ENCODE assay signal across 6 cellular contexts in genomic region chr14:94025720-94026119, GRCh38. TPM values are rescaled to one million over a fixed set of nuclear protein-coding genes. Genes with fewer than 3 reads are reported as not detected.
DNase-seq lines count a peak whose midpoint lies in the region; TF ChIP-seq lines count a peak whose summit lies in the region.

No MANE protein-coding gene starts in this region.

- no peak overlapping the region for H3K9ac ChIP-seq in neural cell (ENCODE audit: low read length)

- in situ Hi-C loops in transverse colon (cut with MboI; ENCODE audit: low pct_ligation_motif_present in 1 of 4, low pct_unique_long_range_greater_than_20kb in 1 of 4, low sequenced_read_pairs in 3 of 4) = no loop called here

- no peak for TF ChIP-seq RAD21 in neural cell (conservative IDR thresholded peaks at IDR 0.05)

- POLR2A ChIA-PET in HEK293 (lab: Yijun Ruan, JAX) = interaction anchor here (0.7 kb wide), 1 partner anchor 70 kb away, joined by 3 read pairs; no protein-coding TSS in a partner anchor

- H3K4me1 ChIP-seq in HEK293 (ENCODE audit: control insufficient read depth, insufficient read depth, low read length) (no peaks in the 10 kb centered on the region), transverse colon (peaks cover 0 to 21% (median 11%) of the 10 kb centered on the region in 4 donors)

- intact Hi-C loops in transverse colon (cut with DNase I; ENCODE audit: low total_unique reads) = no loop called here

- TF ChIP-seq EP300 in neural cell (conservative IDR thresholded peaks at IDR 0.05; ENCODE audit: poor library complexity, severe bottlenecking) (no peak), transverse colon (IDR thresholded peaks at IDR 0.05; ENCODE audit: low read depth) (no peak)

- no peaks in the 10 kb centered on the region for H3K27me3 ChIP-seq in neural cell (ENCODE audit: insufficient read depth, low read depth, low read length)
- H3K27me3 ChIP-seq in transverse colon = no peaks in the 10 kb centered on the region

- CTCF ChIA-PET in HEK293 (lab: Yijun Ruan, JAX) = interaction anchor here (0.9 to 3.1 kb wide), 4 partner anchors 11 to 86 kb away, joined by 3 to 25 read pairs (median 4); no protein-coding TSS in a partner anchor

- H3F3A ChIP-seq in neural cell (ENCODE audit: insufficient read depth, low read length, poor library complexity, severe bottlenecking) = no peaks in the 10 kb centered on the region

- no peak overlapping the region for H3K4me2 ChIP-seq in neural cell (ENCODE audit: low read length)

- TF ChIP-seq CTCF in HEK293 (tag by site-specific recombination; IDR thresholded peaks at IDR 0.05) = no peak
- no peak for TF ChIP-seq CTCF in neural cell (IDR thresholded peaks at IDR 0.05; ENCODE audit: poor library complexity, severe bottlenecking)
- TF ChIP-seq CTCF in transverse colon (IDR thresholded peaks at IDR 0.05) = no peak

- H3K79me2 ChIP-seq in neural cell (replicated peaks; ENCODE audit: insufficient read depth, low read length) = no peaks in the 10 kb centered on the region

- no peaks in the 10 kb centered on the region for H3K9me2 ChIP-seq in neural cell (ENCODE audit: insufficient read depth, low read length)

- TF ChIP-seq POLR2A in transverse colon (IDR thresholded peaks at IDR 0.05) = no peak

- H3K36me3 ChIP-seq in HEK293 (ENCODE audit: control insufficient read depth in 2 of 2, insufficient read depth in 1 of 2, low read length in 2 of 2) = no peaks in the 10 kb centered on the region
- no peaks in the 10 kb centered on the region for H3K36me3 ChIP-seq in neural cell (ENCODE audit: insufficient read depth, low read length)
- H3K36me3 ChIP-seq in transverse colon = no peaks in the 10 kb centered on the region

- peak overlapping the region; percentile 12 for H2AFZ ChIP-seq in neural cell (ENCODE audit: low read depth, low read length)

- WGBS in transverse colon (ENCODE audit: low coverage in 1 of 2), 2 donors = 46 to 53% methylated on average over 4 to 6 of the region's 6 CpGs

- no peak overlapping the region for H3K4me3 ChIP-seq in HEK293 (ENCODE audit: low read depth, low read length)
- H3K4me3 ChIP-seq in neural cell (ENCODE audit: low read length) = peak overlapping the region; percentile 80
- H3K4me3 ChIP-seq in transverse colon = peak overlapping the region in 1 of 4 donors; percentile 79

- peak; percentile 31 for DNase-seq in amniotic epithelial cell (ENCODE audit: low read depth)
- no peak for DNase-seq in amygdala (lab: John Stamatoyannopoulos, UW)
- no peak for DNase-seq in NCI-H748 (lab: John Stamatoyannopoulos, UW; ENCODE audit: unreplicated experiment)
- DNase-seq in transverse colon = no peak

- H3K9me3 ChIP-seq in HEK293 (ENCODE audit: control insufficient read depth, insufficient read depth, low read depth, low read length) = no peaks in the 10 kb centered on the region
- no peaks in the 10 kb centered on the region for H3K9me3 ChIP-seq in neural cell (ENCODE audit: low read length)
- no peaks in the 10 kb centered on the region for H3K9me3 ChIP-seq in transverse colon

- no peak overlapping the region for H3K27ac ChIP-seq in HEK293 (ENCODE audit: extremely low read depth, low read depth, low read length)
- H3K27ac ChIP-seq in neural cell (ENCODE audit: low read length) = no peak overlapping the region
- H3K27ac ChIP-seq in transverse colon = no peak overlapping the region

- no peaks in the 10 kb centered on the region for H4K20me1 ChIP-seq in neural cell (ENCODE audit: insufficient read depth)

TF ChIP-seq in HEK293, 187 proteins besides CTCF, POLR2A, EP300 and RAD21:
- TF ChIP-seq, protein P1, sequence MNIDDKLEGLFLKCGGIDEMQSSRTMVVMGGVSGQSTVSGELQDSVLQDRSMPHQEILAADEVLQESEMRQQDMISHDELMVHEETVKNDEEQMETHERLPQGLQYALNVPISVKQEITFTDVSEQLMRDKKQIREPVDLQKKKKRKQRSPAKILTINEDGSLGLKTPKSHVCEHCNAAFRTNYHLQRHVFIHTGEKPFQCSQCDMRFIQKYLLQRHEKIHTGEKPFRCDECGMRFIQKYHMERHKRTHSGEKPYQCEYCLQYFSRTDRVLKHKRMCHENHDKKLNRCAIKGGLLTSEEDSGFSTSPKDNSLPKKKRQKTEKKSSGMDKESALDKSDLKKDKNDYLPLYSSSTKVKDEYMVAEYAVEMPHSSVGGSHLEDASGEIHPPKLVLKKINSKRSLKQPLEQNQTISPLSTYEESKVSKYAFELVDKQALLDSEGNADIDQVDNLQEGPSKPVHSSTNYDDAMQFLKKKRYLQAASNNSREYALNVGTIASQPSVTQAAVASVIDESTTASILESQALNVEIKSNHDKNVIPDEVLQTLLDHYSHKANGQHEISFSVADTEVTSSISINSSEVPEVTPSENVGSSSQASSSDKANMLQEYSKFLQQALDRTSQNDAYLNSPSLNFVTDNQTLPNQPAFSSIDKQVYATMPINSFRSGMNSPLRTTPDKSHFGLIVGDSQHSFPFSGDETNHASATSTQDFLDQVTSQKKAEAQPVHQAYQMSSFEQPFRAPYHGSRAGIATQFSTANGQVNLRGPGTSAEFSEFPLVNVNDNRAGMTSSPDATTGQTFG (tag by site-specific recombination; IDR thresholded peaks at IDR 0.05; ENCODE audit: borderline replicate concordance) = no peak
- TF ChIP-seq GLIS2 (tag by site-specific recombination; IDR thresholded peaks at IDR 0.05) (no peak), ZNF248 (tag by site-specific recombination; IDR thresholded peaks at IDR 0.05) (no peak), ZNF335 (tag by site-specific recombination; conservative IDR thresholded peaks at IDR 0.05) (peak; percentile 40; the same call in 1 of the 2 replicates), FEZF1 (tag by site-specific recombination; IDR thresholded peaks at IDR 0.05) (no peak), OVOL3 (tag by site-specific recombination; IDR thresholded peaks at IDR 0.05) (no peak), ZBTB17 (tag by site-specific recombination; IDR thresholded peaks at IDR 0.05) (peak; percentile 57; the same call in 1 of the 2 replicates), OSR2 (tag by site-specific recombination; IDR thresholded peaks at IDR 0.05) (no peak), ZBTB8A (tag by site-specific recombination; IDR thresholded peaks at IDR 0.05) (no peak)

TF ChIP-seq in neural cell, 6 proteins besides CTCF, POLR2A, EP300 and RAD21:
- TF ChIP-seq, protein P2, sequence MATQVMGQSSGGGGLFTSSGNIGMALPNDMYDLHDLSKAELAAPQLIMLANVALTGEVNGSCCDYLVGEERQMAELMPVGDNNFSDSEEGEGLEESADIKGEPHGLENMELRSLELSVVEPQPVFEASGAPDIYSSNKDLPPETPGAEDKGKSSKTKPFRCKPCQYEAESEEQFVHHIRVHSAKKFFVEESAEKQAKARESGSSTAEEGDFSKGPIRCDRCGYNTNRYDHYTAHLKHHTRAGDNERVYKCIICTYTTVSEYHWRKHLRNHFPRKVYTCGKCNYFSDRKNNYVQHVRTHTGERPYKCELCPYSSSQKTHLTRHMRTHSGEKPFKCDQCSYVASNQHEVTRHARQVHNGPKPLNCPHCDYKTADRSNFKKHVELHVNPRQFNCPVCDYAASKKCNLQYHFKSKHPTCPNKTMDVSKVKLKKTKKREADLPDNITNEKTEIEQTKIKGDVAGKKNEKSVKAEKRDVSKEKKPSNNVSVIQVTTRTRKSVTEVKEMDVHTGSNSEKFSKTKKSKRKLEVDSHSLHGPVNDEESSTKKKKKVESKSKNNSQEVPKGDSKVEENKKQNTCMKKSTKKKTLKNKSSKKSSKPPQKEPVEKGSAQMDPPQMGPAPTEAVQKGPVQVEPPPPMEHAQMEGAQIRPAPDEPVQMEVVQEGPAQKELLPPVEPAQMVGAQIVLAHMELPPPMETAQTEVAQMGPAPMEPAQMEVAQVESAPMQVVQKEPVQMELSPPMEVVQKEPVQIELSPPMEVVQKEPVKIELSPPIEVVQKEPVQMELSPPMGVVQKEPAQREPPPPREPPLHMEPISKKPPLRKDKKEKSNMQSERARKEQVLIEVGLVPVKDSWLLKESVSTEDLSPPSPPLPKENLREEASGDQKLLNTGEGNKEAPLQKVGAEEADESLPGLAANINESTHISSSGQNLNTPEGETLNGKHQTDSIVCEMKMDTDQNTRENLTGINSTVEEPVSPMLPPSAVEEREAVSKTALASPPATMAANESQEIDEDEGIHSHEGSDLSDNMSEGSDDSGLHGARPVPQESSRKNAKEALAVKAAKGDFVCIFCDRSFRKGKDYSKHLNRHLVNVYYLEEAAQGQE (IDR thresholded peaks at IDR 0.05; ENCODE audit: borderline replicate concordance) = no peak
- no peak for TF ChIP-seq MXI1 (conservative IDR thresholded peaks at IDR 0.05; ENCODE audit: poor library complexity, severe bottlenecking)
- TF ChIP-seq EZH2 (IDR thresholded peaks at IDR 0.05; ENCODE audit: borderline replicate concordance, insufficient read depth, low read length, poor library complexity, severe bottlenecking) = no peak
- TF ChIP-seq SMC3 (conservative IDR thresholded peaks at IDR 0.05; ENCODE audit: poor library complexity) = no peak
- TF ChIP-seq TAF1 (IDR thresholded peaks at IDR 0.05; ENCODE audit: low read depth) = no peak
- no peak for TF ChIP-seq POLR2AphosphoS5 (IDR thresholded peaks at IDR 0.05)

RNA-seq across cellular contexts. Expression of gene OTUB2, which starts 0.4 kb away (rescaled TPM):
- polyA plus RNA-seq in neural cell = 2.5 and 2.8 TPM in 2 replicates
- polyA minus RNA-seq in neural cell = 8.7 and 9.3 TPM in 2 replicates
- 1 to 10 TPM in 2 of 4 donors, not detected in 2; 2.6 to 2.7 TPM for total RNA-seq in transverse colon

RNA-seq across cellular contexts. Expression of gene CCDC197, which starts 28.6 kb away (rescaled TPM):
- polyA plus RNA-seq in neural cell = not detected in 2 replicates
- not detected in 2 replicates for polyA minus RNA-seq in neural cell
- total RNA-seq in transverse colon = not detected

RNA-seq across cellular contexts. Expression of gene ASB2, which starts 49.4 kb away (rescaled TPM):
- 0.26 TPM in 1 of 2 replicates, not detected in the other for polyA plus RNA-seq in neural cell
- 0.49 TPM in 1 of 2 replicates, not detected in the other for polyA minus RNA-seq in neural cell
- 10 to 100 TPM; 22.1 to 35.8 (median 27.9) TPM for total RNA-seq in transverse colon

RNA-seq across cellular contexts. Expression of gene DDX24, which starts 55.3 kb away (rescaled TPM):
- 158 and 177 TPM in 2 replicates for polyA plus RNA-seq in neural cell
- polyA minus RNA-seq in neural cell = 168 and 198 TPM in 2 replicates
- total RNA-seq in transverse colon = 100 to 1,000 TPM in 1 of 4 donors, 10 to 100 TPM in 3; 70.2 to 319 (median 87.7) TPM

RNA-seq across cellular contexts. Expression of gene IFI27L1, which starts 55.4 kb away (rescaled TPM):
- polyA plus RNA-seq in neural cell = 37.9 and 45.6 TPM in 2 replicates
- 9.6 and 10.5 TPM in 2 replicates for polyA minus RNA-seq in neural cell
- total RNA-seq in transverse colon = 10 to 100 TPM in 3 of 4 donors, not detected in 1; 12.3 to 21.3 (median 17.9) TPM
